Comparison of ENCODE assay signal across 26 cellular contexts in the genomic region with DNA sequence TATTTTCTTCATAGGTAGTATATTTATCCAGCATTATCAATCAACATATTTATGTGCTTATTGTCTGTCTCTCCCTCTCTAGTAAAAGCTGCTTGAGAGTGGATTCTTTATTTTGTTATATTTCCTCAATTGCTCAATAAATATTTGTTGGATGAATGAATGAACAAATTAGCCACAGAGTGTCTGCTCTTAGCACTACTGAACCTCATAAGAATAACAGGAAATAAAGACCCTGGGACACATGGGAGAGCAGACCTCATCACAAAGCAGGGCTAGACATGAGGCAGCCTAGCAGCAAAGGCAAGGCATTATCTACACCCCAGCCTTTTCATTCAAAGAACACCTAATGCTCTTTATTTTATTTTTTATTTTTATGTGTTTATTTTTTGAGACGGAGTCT.
DNase-seq lines count a peak whose midpoint lies in the region; FAIRE-seq and TF ChIP-seq lines count a peak whose summit lies in the region.
"Had no signal": no experiment of that assay in that cellular context is flagged by ENCODE, and none has a peak within 500 bp of the region (broad histone marks: within the 10 kb centered on the region; RNA-seq: fewer than 3 reads in every experiment).

No MANE protein-coding gene starts in this region.

- H3K4me1 ChIP-seq in adipocyte (ENCODE audit: control insufficient read depth, insufficient read depth, low read length), result no peaks in the 10 kb centered on the region
- H3K4me1 ChIP-seq: A549, BLaER1, Caco-2, SJCRH30 had no signal

- DNase-seq in EL, result peak; percentile 28
- DNase-seq in adipocyte (ENCODE audit: low read depth), result peak; percentile 2
- DNase-seq in fibroblast of mammary gland (ENCODE audit: low read depth), result peak; percentile 40
- DNase-seq in HPDE6-E6E7 (ENCODE audit: extremely low spot score), result no peak
- no peak for DNase-seq in GM19239 (ENCODE audit: insufficient read length, low spot score)
- DNase-seq in NCI-H446 (lab: John Stamatoyannopoulos, UW), result no peak
- no peak for DNase-seq in effector CD4-positive, alpha-beta T cell
- DNase-seq: Caco-2; CD4-positive, alpha-beta memory T cell; DND-41; MM.1S; NCI-H1048; NCI-H1417 treated with DMSO at 0.1 percent for 48 hours; NCI-H1930; NCI-H524; NCI-H82; OCI-M1; SJCRH30; T-cell had no signal

- no peaks in the 10 kb centered on the region for H3K36me3 ChIP-seq in adipocyte (ENCODE audit: control insufficient read depth, insufficient read depth, low read length, severe bottlenecking)
- H3K36me3 ChIP-seq: BLaER1, SJCRH30 had no signal

- FAIRE-seq in GM19239 (lab: Jason Lieb, UNC), result no peak
- FAIRE-seq: A549, G401.6, GM18507, H54, K562, RCC 7860 had no signal

- H3K9ac ChIP-seq in adipocyte (ENCODE audit: low read length), result no peak overlapping the region
- H3K9ac ChIP-seq: BLaER1 had no signal

- H3K4me3 ChIP-seq in adipocyte (ENCODE audit: low read length), result no peak overlapping the region
- H3K4me3 ChIP-seq in fibroblast of mammary gland (ENCODE audit: control insufficient read depth, low read depth, low read length), result no peak overlapping the region
- H3K4me3 ChIP-seq: A549, BLaER1, K562, SJCRH30 had no signal

- TF ChIP-seq CTCF in fibroblast of mammary gland (conservative IDR thresholded peaks at IDR 0.05; ENCODE audit: control insufficient read depth, insufficient read depth, low read depth, low read length), result no peak

- H3K9me3 ChIP-seq in adipocyte (ENCODE audit: control insufficient read depth, low read length), result no peaks in the 10 kb centered on the region
- H3K9me3 ChIP-seq: A549, BLaER1, Caco-2, SJCRH30 had no signal

- H3K27me3 ChIP-seq in adipocyte (replicated peaks; ENCODE audit: control insufficient read depth, insufficient read depth, low read length), result peaks cover 15% of the 10 kb centered on the region
- H3K27me3 ChIP-seq: BLaER1, SJCRH30 had no signal

Comparison
In these comparisons a context has a peak if more than half of its experiments do, and no peak if none do; other contexts are left out.
1. DNase-seq: peak in EL (single experiment), adipocyte (single experiment) and fibroblast of mammary gland (single experiment); none in HPDE6-E6E7 (single experiment), GM19239 (single experiment), NCI-H446 (0 of 2) and effector CD4-positive, alpha-beta T cell (single experiment).